8 cellular contexts compared by ENCODE assay signal in the genomic region with DNA sequence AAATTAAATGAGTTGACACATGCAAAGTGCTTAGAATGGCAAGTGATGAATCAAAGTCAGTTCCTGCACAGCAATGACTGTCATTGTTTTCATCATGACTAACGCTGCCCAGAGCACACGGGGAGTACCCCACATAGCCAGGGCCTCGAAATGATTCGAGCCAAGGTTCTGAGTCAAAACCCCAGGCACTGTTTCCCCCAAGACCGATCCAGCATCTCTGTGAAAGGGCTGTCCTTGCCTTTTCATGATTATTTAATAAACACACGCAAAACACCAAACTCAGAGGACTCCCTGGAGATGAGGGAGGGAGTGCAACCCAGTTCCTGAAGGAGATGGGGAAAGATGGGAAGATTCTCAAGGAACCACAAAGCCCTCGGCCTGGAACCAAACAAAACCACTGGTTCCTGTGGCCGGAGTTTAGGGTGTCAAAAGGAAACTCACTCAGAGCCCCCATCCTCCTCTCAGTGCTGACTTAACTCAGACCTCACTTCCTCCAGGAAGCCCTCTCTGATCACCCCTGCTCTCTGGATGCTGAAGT. TPM values are rescaled to one million over a fixed set of nuclear protein-coding genes. Genes with fewer than 3 reads are reported as not detected.
DNase-seq lines count a peak whose midpoint lies in the region; ATAC-seq and TF ChIP-seq lines count a peak whose summit lies in the region.

No MANE protein-coding gene starts in this region.

- no peaks in the 10 kb centered on the region for H3K27me3 Mint-ChIP-seq in activated naive CD8-positive, alpha-beta T cell

- H3K4me1 ChIP-seq in OCI-LY7 (ENCODE audit: insufficient read depth, low read length, poor library complexity, severe bottlenecking) (peaks cover 82% of the 10 kb centered on the region), suprapubic skin (peaks cover 38% of the 10 kb centered on the region)

- no peaks in the 10 kb centered on the region for H3K9me3 ChIP-seq in OCI-LY7 (ENCODE audit: low read length)
- H3K9me3 ChIP-seq in suprapubic skin: no peaks in the 10 kb centered on the region

- peak overlapping the region; percentile 95 for H3K27ac Mint-ChIP-seq in activated naive CD8-positive, alpha-beta T cell

- DNase-seq in OCI-LY7 (ENCODE audit: low spot score) (peak; percentile 50), medulla oblongata (ENCODE audit: extremely low spot score) (peak; percentile 76), suprapubic skin (ENCODE audit: low spot score in 2 of 2) (no peak), cerebellum (ENCODE audit: low spot score) (no peak), SK-N-DZ (ENCODE audit: low spot score) (no peak), NCI-H446 (lab: John Stamatoyannopoulos, UW) (no peak)

- TF ChIP-seq CTCF in OCI-LY7 (conservative IDR thresholded peaks at IDR 0.05; ENCODE audit: low read length) (no peak), suprapubic skin (IDR thresholded peaks at IDR 0.05) (no peak)

- H3K27me3 ChIP-seq in suprapubic skin: peaks cover 29% of the 10 kb centered on the region

- POLR2A ChIA-PET in OCI-LY7 (lab: Charles Lee): interaction anchor here (1.2 kb wide), 1 partner anchor 23 kb away, joined by 4 read pairs; no protein-coding TSS in a partner anchor

- no peaks in the 10 kb centered on the region for H3K9me3 Mint-ChIP-seq in activated naive CD8-positive, alpha-beta T cell (ENCODE audit: low read depth)

- peak overlapping the region; percentile 76 for H3K4me2 ChIP-seq in OCI-LY7 (ENCODE audit: low read length)

- WGBS in suprapubic skin: 42% methylated on average over 8 of the region's 8 CpGs

- H3K79me2 ChIP-seq in OCI-LY7 (ENCODE audit: insufficient read depth, low read depth, low read length): peaks cover 70% of the 10 kb centered on the region; the same call in 1 of the 2 replicates

- H3K36me3 ChIP-seq in OCI-LY7 (ENCODE audit: insufficient read depth, low read length) (no peaks in the 10 kb centered on the region), suprapubic skin (no peaks in the 10 kb centered on the region)

- peaks cover 76% of the 10 kb centered on the region for H3K4me1 Mint-ChIP-seq in activated naive CD8-positive, alpha-beta T cell (ENCODE audit: low read depth)

- no peaks in the 10 kb centered on the region for H3K9me2 ChIP-seq in OCI-LY7 (ENCODE audit: insufficient read depth, low read length)

- peak overlapping the region; percentile 93 for H3K27ac ChIP-seq in OCI-LY7 (ENCODE audit: low read depth, low read length, poor library complexity, severe bottlenecking)
- H3K27ac ChIP-seq in suprapubic skin: peak overlapping the region; percentile 39

- intact Hi-C loops in OCI-LY7 (cut with micrococcal nuclease; ENCODE audit: unreplicated experiment): loop anchor here (5.0 kb wide), 2 partner anchors 72 to 98 kb away; partner anchors contain the start of gene ARFGEF2

- TF ChIP-seq EP300 in suprapubic skin (IDR thresholded peaks at IDR 0.05): no peak

- H3K36me3 Mint-ChIP-seq in activated naive CD8-positive, alpha-beta T cell: no peaks in the 10 kb centered on the region

- TF ChIP-seq POLR2A in suprapubic skin (IDR thresholded peaks at IDR 0.05): no peak

- peak; percentile 36 for ATAC-seq in GM18907 (IDR thresholded peaks at IDR 0.05; ENCODE audit: unreplicated experiment)

- peak overlapping the region; percentile 91 for H3K4me3 ChIP-seq in OCI-LY7 (ENCODE audit: low read depth, low read length, poor library complexity, severe bottlenecking)
- peak overlapping the region; percentile 71 for H3K4me3 ChIP-seq in suprapubic skin

- no peaks in the 10 kb centered on the region for H4K20me1 ChIP-seq in OCI-LY7 (ENCODE audit: insufficient read depth, low read length)

- no peak overlapping the region for H2AFZ ChIP-seq in OCI-LY7 (ENCODE audit: low read length)

- H3K4me3 Mint-ChIP-seq in activated naive CD8-positive, alpha-beta T cell: peak overlapping the region; percentile 95

- CTCF ChIA-PET in OCI-LY7 (lab: Charles Lee; ENCODE audit: unreplicated experiment): no interaction called here

- no TSS peak for BruUV-seq in OCI-LY7 (replicated peaks; lab: Mats Ljungman, UMichigan)

RNA-seq across cellular contexts. Expression of gene PREX1, which starts 3.8 kb away (rescaled TPM):
- 20.2 and 25.3 TPM in 2 replicates for total RNA-seq in OCI-LY7 (2014; rRNA removed; shearing (Covaris generic))
- 20.7 and 24.7 TPM in 2 replicates for total RNA-seq in OCI-LY7 (2022)
- total RNA-seq in suprapubic skin: 10 to 100 TPM in 2 of 4 donors, 1 to 10 TPM in 2; 4.7 to 15.1 (median 10.2) TPM
- 55.3 TPM for total RNA-seq in cerebellum
- 3.9 and 4.7 TPM in 2 replicates for polyA plus RNA-seq in SK-N-DZ (2014; cell fraction: cytosol; rRNA removed)
- polyA plus RNA-seq in SK-N-DZ (2014; cell fraction: nucleus; rRNA removed): 5.1 and 11.4 TPM in 2 replicates

Comparison
In these comparisons a context has a peak if more than half of its experiments do, and no peak if none do; other contexts are left out.
1. DNase-seq: peak in OCI-LY7 (single experiment) and medulla oblongata (single experiment); none in suprapubic skin (0 of 2), cerebellum (single experiment), SK-N-DZ (single experiment) and NCI-H446 (0 of 2).